ENCODE assay signal across 8 cellular contexts in the genomic region with DNA sequence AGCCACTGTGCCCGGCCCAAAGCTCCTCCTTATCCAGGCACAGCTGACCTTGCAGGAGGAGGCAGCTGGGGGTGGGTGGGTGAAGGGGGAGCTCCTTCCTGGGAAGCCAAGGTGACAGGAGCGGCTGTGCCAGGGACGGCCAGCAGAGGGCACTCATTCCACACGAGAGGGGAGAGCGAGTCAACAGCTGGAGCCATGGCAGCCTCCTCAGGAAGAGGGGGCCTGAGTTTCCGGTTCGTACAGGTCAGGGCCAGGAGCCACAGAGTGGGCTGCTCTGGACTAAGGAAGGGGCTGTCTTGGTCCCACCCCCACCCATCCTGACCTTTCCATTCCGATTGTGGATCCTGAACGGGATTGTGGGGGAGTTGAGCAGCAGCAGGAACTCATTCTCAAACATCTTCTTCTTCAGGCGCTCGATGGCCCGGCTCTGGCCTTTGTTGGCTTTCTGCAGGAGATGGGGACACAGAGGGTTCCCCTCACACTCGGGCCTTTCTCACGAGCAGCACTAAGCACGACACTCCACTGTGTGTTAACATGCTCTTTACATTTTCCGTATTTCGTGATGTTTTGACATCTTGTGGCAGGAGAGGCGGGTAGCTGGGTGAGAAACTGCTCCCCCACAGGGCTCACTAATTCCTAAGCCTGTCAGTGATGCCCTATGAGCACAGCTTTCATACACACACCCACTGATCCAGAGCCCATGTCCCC.
DNase-seq lines count a peak whose midpoint lies in the region; ATAC-seq and TF ChIP-seq lines count a peak whose summit lies in the region.

No MANE protein-coding gene starts in this region.

- in situ Hi-C loops in GM13977 (cut with MboI; ENCODE audit: low pct_unique_long_range_greater_than_20kb, low sequenced_read_pairs, unreplicated experiment): no loop called here

- ATAC-seq in HG02885 (IDR thresholded peaks at IDR 0.05; ENCODE audit: poor library complexity, unreplicated experiment): no peak

- peak; percentile 51 for DNase-seq in GM13977 (ENCODE audit: low spot score)
- DNase-seq in NCI-H460 (ENCODE audit: extremely low read depth, low read depth): peak; percentile 49
- peak; percentile 34 for DNase-seq in activated T-cell treated with anti-CD3 and anti-CD28 coated beads for 1 hour (ENCODE audit: low read depth)
- DNase-seq in germinal center (ENCODE audit: low spot score): peak; percentile 30
- DNase-seq in stimulated activated CD4-positive, alpha-beta T cell treated with anti-CD3 and anti-CD28 coated beads, Interleukin-1b, Interleukin-23, amount 100 ng/mL, for 48 hours: peak; percentile 65
- DNase-seq in medulla oblongata (ENCODE audit: extremely low spot score): no peak
- no peak for DNase-seq in NCI-H1105 treated with DMSO at 0.1 percent for 48 hours (lab: John Stamatoyannopoulos, UW)

- peak; percentile 65 for TF ChIP-seq CTCF in GM13977 (IDR thresholded peaks at IDR 0.05; ENCODE audit: extremely low read depth, insufficient read depth, missing control alignments)

Comparison
In these comparisons a context has a peak if more than half of its experiments do, and no peak if none do; other contexts are left out.
1. DNase-seq: peak in GM13977 (single experiment), NCI-H460 (single experiment), activated T-cell treated with anti-CD3 and anti-CD28 coated beads for 1 hour (single experiment), germinal center (single experiment) and stimulated activated CD4-positive, alpha-beta T cell treated with anti-CD3 and anti-CD28 coated beads, Interleukin-1b, Interleukin-23, amount 100 ng/mL, for 48 hours (single experiment); none in medulla oblongata (single experiment) and NCI-H1105 treated with DMSO at 0.1 percent for 48 hours (single experiment).